Comparison of ENCODE assay signal across 22 cellular contexts in the genomic region with DNA sequence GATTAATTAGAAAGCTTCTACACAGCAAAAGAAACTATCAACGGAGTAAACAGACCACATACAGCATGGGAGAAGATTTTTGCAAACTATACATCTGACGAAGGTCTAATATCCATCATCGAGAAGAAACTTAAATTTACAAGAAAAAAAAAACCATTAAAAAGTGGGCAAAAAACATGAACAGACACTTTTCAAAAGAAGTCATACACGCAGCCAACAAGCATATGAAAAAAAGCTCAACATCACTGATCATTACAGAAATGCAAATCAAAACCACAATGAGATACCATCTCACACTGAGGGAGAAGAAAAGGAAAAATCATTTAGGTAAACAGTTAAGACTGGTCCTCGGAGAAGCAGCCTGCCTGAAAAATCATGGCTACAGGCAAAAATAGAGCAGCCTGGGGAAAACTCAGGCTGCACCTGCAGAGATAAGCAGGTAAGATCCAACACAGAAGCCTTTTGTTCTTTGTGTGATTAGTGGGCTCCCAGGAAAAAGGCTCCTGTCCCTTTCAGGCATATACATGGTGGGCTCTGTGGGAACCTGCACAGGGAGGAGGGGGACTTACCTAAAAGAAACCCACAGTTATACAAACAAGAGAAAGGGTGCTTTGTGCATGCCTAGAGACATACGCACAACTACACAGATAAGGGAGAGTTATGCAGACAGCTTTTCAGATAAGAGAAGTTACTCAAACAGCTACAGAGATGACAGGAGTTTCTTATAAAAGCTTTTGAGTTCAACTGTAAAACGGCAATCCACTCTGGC.
"Had no signal": no experiment of that assay in that cellular context is flagged by ENCODE, and none has a peak within 500 bp of the region (broad histone marks: within the 10 kb centered on the region; RNA-seq: fewer than 3 reads in every experiment).

No MANE protein-coding gene starts in this region.

- H3K27ac Mint-ChIP-seq: nephron; stimulated activated memory B cell treated with anti-CD40 and anti-IgM and Interleukin-4, amounts not matched to agents 10 μg/mL and 1 μg/mL and 100 μg/mL, for 72 hours; stimulated activated naive CD8-positive, alpha-beta T cell treated with anti-CD3 and anti-CD28 coated beads, Interleukin-15, Interleukin-2, amounts not matched to agents 100 ng/mL and 50 ng/mL, for 24 hours had no signal

- H3K36me3 ChIP-seq: colonic mucosa, esophagus squamous epithelium, gastroesophageal sphincter, spleen had no signal

- H3K9ac ChIP-seq: parathyroid adenoma had no signal

- H2AFZ ChIP-seq: parathyroid adenoma had no signal

- H3K27ac ChIP-seq: colonic mucosa, esophagus squamous epithelium, gastroesophageal sphincter, parathyroid adenoma, psoas muscle, spleen, tibial nerve had no signal

- H3K36me3 Mint-ChIP-seq: stimulated activated memory B cell treated with anti-CD40 and anti-IgM and Interleukin-4, amounts not matched to agents 10 μg/mL and 1 μg/mL and 100 μg/mL, for 72 hours had no signal

- H3K4me3 ChIP-seq: colonic mucosa, esophagus squamous epithelium, gastroesophageal sphincter, lung, psoas muscle, spleen, tibial nerve had no signal

- DNase-seq: colonic mucosa; dermis blood vessel endothelial cell; esophagus squamous epithelium; foreskin fibroblast; left colon; left ventricle myocardium superior; mesenchymal stem cell; naive B cell; occipital lobe; psoas muscle; retina; spleen; stimulated activated CD4-positive, alpha-beta T cell treated with anti-CD3 and anti-CD28 coated beads, Interleukin-15, amount 100 ng/mL, for 24 hours; stimulated activated CD4-positive, alpha-beta T cell treated with anti-CD3 and anti-CD28 coated beads, Interleukin-1b, Interleukin-23, amount 100 ng/mL, for 48 hours; stimulated activated CD4-positive, alpha-beta T cell treated with anti-CD3 and anti-CD28 coated beads, Interleukin-4, amount 100 ng/mL, for 24 hours had no signal

- H3K4me1 ChIP-seq: colonic mucosa, esophagus squamous epithelium, parathyroid adenoma, psoas muscle, spleen, tibial nerve had no signal

- H3K4me3 Mint-ChIP-seq: naive B cell; nephron; stimulated activated memory B cell treated with anti-CD40 and anti-IgM and Interleukin-4, amounts not matched to agents 10 μg/mL and 1 μg/mL and 100 μg/mL, for 72 hours; stimulated activated naive CD8-positive, alpha-beta T cell treated with anti-CD3 and anti-CD28 coated beads, Interleukin-15, Interleukin-2, amounts not matched to agents 100 ng/mL and 50 ng/mL, for 24 hours had no signal

- H3K4me1 Mint-ChIP-seq: naive B cell; stimulated activated memory B cell treated with anti-CD40 and anti-IgM and Interleukin-4, amounts not matched to agents 10 μg/mL and 1 μg/mL and 100 μg/mL, for 72 hours had no signal

- H3K9me3 ChIP-seq: colonic mucosa, psoas muscle had no signal

- H3K27me3 ChIP-seq: colonic mucosa, esophagus squamous epithelium, gastroesophageal sphincter, spleen, tibial nerve had no signal
